14 cellular contexts compared by ENCODE assay signal in the genomic region with DNA sequence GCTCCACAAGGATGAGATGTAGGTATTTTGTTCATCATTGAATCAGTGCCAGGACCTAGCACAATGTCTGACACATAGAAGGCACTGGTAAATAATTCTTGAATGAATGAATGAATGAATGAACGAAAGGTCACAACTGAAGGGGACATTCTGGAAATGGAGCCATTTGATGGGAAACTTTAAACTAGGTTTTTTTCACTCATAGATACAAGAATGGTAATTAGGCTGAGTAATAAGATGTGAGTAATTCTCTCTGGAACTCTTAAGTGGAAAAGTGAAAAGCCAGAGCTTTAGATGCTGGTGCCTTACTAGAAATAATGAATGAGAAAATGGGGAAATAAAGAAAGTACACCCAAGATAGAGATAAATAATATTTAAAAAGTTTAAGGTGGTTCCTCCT.
"Had no signal": no experiment of that assay in that cellular context is flagged by ENCODE, and none has a peak within 500 bp of the region (broad histone marks: within the 10 kb centered on the region; RNA-seq: fewer than 3 reads in every experiment).

No MANE protein-coding gene starts in this region.

- ATAC-seq: heart right ventricle, left lung, WTC11 had no signal

- H3K4me3 ChIP-seq: adrenal gland, esophagus squamous epithelium, heart right ventricle, left lung, stomach, uterus had no signal

- DNase-seq: activated CD4-positive, alpha-beta T cell treated with anti-CD3 and anti-CD28 coated beads for 48 hours; activated naive CD4-positive, alpha-beta T cell treated with anti-CD3 and anti-CD28 coated beads, Interleukin-2, amount 10 ng/mL, durations not matched to agents 7 days and 5 days; adrenal gland; esophagus squamous epithelium; foreskin melanocyte; heart right ventricle; left lung; occipital lobe; stimulated activated CD4-positive, alpha-beta T cell treated with anti-CD3 and anti-CD28 coated beads, Interleukin-15, amount 100 ng/mL, for 24 hours; stimulated activated CD4-positive, alpha-beta T cell treated with anti-CD3 and anti-CD28 coated beads, Interleukin-4, amount 100 ng/mL, for 24 hours; stomach; uterus had no signal

- FAIRE-seq: islet of Langerhans had no signal
